In the genomic region with DNA sequence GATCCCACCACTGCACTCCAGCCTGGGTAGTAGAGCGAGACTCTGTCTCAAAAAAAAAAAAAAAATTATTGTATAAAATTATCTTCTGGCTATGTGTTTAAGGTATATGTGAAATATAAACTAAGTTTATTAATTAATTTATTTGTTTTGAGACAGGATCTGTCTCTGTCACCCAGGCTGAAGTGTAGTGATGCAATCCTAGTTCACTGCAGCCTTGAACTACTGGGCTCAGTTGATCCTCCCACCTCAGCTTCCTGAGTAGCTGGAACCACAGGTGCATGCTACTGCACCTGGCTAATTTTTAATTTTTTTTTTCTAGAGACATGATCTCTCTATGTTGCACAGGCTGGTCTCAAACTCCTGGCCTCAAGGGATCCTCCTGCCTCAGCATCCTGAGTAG, we compare ENCODE assay signal across 39 cellular contexts.
"Had no signal": no experiment of that assay in that cellular context is flagged by ENCODE, and none has a peak within 500 bp of the region (broad histone marks: within the 10 kb centered on the region; RNA-seq: fewer than 3 reads in every experiment).

No MANE protein-coding gene starts in this region.

- H3K4me1 ChIP-seq: adrenal gland, ascending aorta, body of pancreas, breast epithelium, colonic mucosa had no signal

- H3K27ac Mint-ChIP-seq: activated naive CD4-positive, alpha-beta T cell treated with anti-CD3 and anti-CD28 coated beads for 36 hours; activated naive CD4-positive, alpha-beta T cell treated with anti-CD3 and anti-CD28 coated beads, Interleukin-2, amount 10 ng/mL, durations not matched to agents 7 days and 5 days; activated naive CD4-positive, alpha-beta T cell treated with anti-CD3 and anti-CD28 coated beads, Interleukin-2, amount 50 U/mL, for 24 hours; activated naive CD4-positive, alpha-beta T cell treated with anti-CD3 and anti-CD28 coated beads, Interleukin-2, amount 50 U/mL, for 72 hours; activated naive CD8-positive, alpha-beta T cell; activated naive CD8-positive, alpha-beta T cell treated with anti-CD3 and anti-CD28 coated beads for 36 hours; activated naive CD8-positive, alpha-beta T cell treated with anti-CD3 and anti-CD28 coated beads, Interleukin-2, amount 10 ng/mL, durations not matched to agents 7 days and 5 days; activated naive CD8-positive, alpha-beta T cell treated with anti-CD3 and anti-CD28 coated beads, Interleukin-2, amount 50 U/mL, for 24 hours; activated T-cell treated with anti-CD3 and anti-CD28 coated beads, Interleukin-2, amount 50 U/mL, for 72 hours; activated T-helper 1 cell treated with anti-CD3 and anti-CD28 coated beads, Interleukin-12 subunit alpha, Interleukin-12 subunit beta, Interleukin-2, Interleukin-4 antibody, amounts not matched to agents 30 ng/mL and 10 ng/mL and 1 ng/mL, durations not matched to agents 14 hours and 24 hours and 36 hours; activated T-helper 17 cell treated with anti-CD3 and anti-CD28 coated beads, Interleukin-2, amount 50 U/mL, for 72 hours; activated T-helper 2 cell treated with anti-CD3 and anti-CD28 coated beads, Interferon-gamma antibody, Interleukin-2, Interleukin-4, amounts not matched to agents 10 μg/mL and 5 μg/mL and 100 μg/mL, durations not matched to agents 14 hours and 24 hours and 36 hours; brain had no signal

- H3K27ac ChIP-seq: adrenal gland, ascending aorta, body of pancreas, brain microvascular endothelial cell, breast epithelium, cardiac muscle cell, colonic mucosa had no signal

- H3K9me3 Mint-ChIP-seq: activated naive CD4-positive, alpha-beta T cell treated with anti-CD3 and anti-CD28 coated beads for 36 hours; activated naive CD4-positive, alpha-beta T cell treated with anti-CD3 and anti-CD28 coated beads, Interleukin-2, amount 10 ng/mL, durations not matched to agents 7 days and 5 days; activated naive CD4-positive, alpha-beta T cell treated with anti-CD3 and anti-CD28 coated beads, Interleukin-2, amount 50 U/mL, for 24 hours; activated naive CD4-positive, alpha-beta T cell treated with anti-CD3 and anti-CD28 coated beads, Interleukin-2, amount 50 U/mL, for 72 hours; activated naive CD8-positive, alpha-beta T cell treated with anti-CD3 and anti-CD28 coated beads for 36 hours; activated naive CD8-positive, alpha-beta T cell treated with anti-CD3 and anti-CD28 coated beads, Interleukin-2, amount 10 ng/mL, durations not matched to agents 7 days and 5 days; activated naive CD8-positive, alpha-beta T cell treated with anti-CD3 and anti-CD28 coated beads, Interleukin-2, amount 50 U/mL, for 24 hours; activated T-cell treated with anti-CD3 and anti-CD28 coated beads, Interleukin-2, amount 50 U/mL, for 72 hours; activated T-helper 1 cell treated with anti-CD3 and anti-CD28 coated beads, Interleukin-12 subunit alpha, Interleukin-12 subunit beta, Interleukin-2, Interleukin-4 antibody, amounts not matched to agents 30 ng/mL and 10 ng/mL and 1 ng/mL, durations not matched to agents 14 hours and 24 hours and 36 hours; activated T-helper 17 cell treated with anti-CD3 and anti-CD28 coated beads, Interleukin-2, amount 50 U/mL, for 72 hours; activated T-helper 2 cell treated with anti-CD3 and anti-CD28 coated beads, Interferon-gamma antibody, Interleukin-2, Interleukin-4, amounts not matched to agents 10 μg/mL and 5 μg/mL and 100 μg/mL, durations not matched to agents 14 hours and 24 hours and 36 hours; brain; central memory CD8-positive, alpha-beta T cell had no signal

- DNase-seq: activated effector memory CD4-positive, alpha-beta T cell treated with anti-CD3 and anti-CD28 coated beads, Interleukin-2, amount 50 U/mL, for 16 hours; activated effector memory CD4-positive, alpha-beta T cell treated with Interleukin-2 at 50 U/mL for 16 hours; activated gamma-delta T cell; activated gamma-delta T cell treated with Interleukin-2 at 50 U/mL for 16 hours; activated naive CD4-positive, alpha-beta T cell; activated naive CD4-positive, alpha-beta T cell treated with anti-CD3 and anti-CD28 coated beads for 36 hours; activated naive CD4-positive, alpha-beta T cell treated with anti-CD3 and anti-CD28 coated beads, Interleukin-2, amount 10 ng/mL, durations not matched to agents 7 days and 5 days; activated naive CD4-positive, alpha-beta T cell treated with anti-CD3 and anti-CD28 coated beads, Interleukin-2, amount 50 U/mL, for 16 hours; activated naive CD4-positive, alpha-beta T cell treated with Interleukin-2 at 50 U/mL for 16 hours; activated naive CD8-positive, alpha-beta T cell treated with anti-CD3 and anti-CD28 coated beads for 36 hours; activated naive CD8-positive, alpha-beta T cell treated with anti-CD3 and anti-CD28 coated beads, Interleukin-2, amount 10 ng/mL, durations not matched to agents 7 days and 5 days; activated naive CD8-positive, alpha-beta T cell treated with anti-CD3 and anti-CD28 coated beads, Interleukin-2, amount 50 U/mL, for 24 hours; activated T-cell treated with anti-CD3 and anti-CD28 coated beads, Interleukin-2, amount 50 U/mL, for 48 hours; activated T-cell treated with anti-CD3 and anti-CD28 coated beads, Interleukin-2, amount 50 U/mL, for 72 hours; adrenal gland; amniotic stem cell; amygdala; anterior cingulate cortex; aorta; body of pancreas; brain microvascular endothelial cell; caudate nucleus; central memory CD4-positive, alpha-beta T cell; cerebellar nuclear complex; colonic mucosa had no signal

- ATAC-seq: activated naive CD4-positive, alpha-beta T cell treated with anti-CD3 and anti-CD28 coated beads, Interleukin-2, amount 50 U/mL, for 72 hours; activated naive CD8-positive, alpha-beta T cell treated with anti-CD3 and anti-CD28 coated beads, Interleukin-2, amount 50 U/mL, for 24 hours; activated T-cell treated with anti-CD3 and anti-CD28 coated beads, Interleukin-2, amount 50 U/mL, for 72 hours; activated T-helper 17 cell treated with anti-CD3 and anti-CD28 coated beads, Interleukin-2, amount 50 U/mL, for 72 hours; body of pancreas had no signal

- H3K4me3 Mint-ChIP-seq: activated naive CD4-positive, alpha-beta T cell treated with anti-CD3 and anti-CD28 coated beads for 36 hours; activated naive CD4-positive, alpha-beta T cell treated with anti-CD3 and anti-CD28 coated beads, Interleukin-2, amount 10 ng/mL, durations not matched to agents 7 days and 5 days; activated naive CD4-positive, alpha-beta T cell treated with anti-CD3 and anti-CD28 coated beads, Interleukin-2, amount 50 U/mL, for 24 hours; activated naive CD8-positive, alpha-beta T cell; activated naive CD8-positive, alpha-beta T cell treated with anti-CD3 and anti-CD28 coated beads for 36 hours; activated naive CD8-positive, alpha-beta T cell treated with anti-CD3 and anti-CD28 coated beads, Interleukin-2, amount 10 ng/mL, durations not matched to agents 7 days and 5 days; activated naive CD8-positive, alpha-beta T cell treated with anti-CD3 and anti-CD28 coated beads, Interleukin-2, amount 50 U/mL, for 24 hours; activated T-cell treated with anti-CD3 and anti-CD28 coated beads, Interleukin-2, amount 50 U/mL, for 72 hours; activated T-helper 1 cell treated with anti-CD3 and anti-CD28 coated beads, Interleukin-12 subunit alpha, Interleukin-12 subunit beta, Interleukin-2, Interleukin-4 antibody, amounts not matched to agents 30 ng/mL and 10 ng/mL and 1 ng/mL, durations not matched to agents 14 hours and 24 hours and 36 hours; activated T-helper 17 cell treated with anti-CD3 and anti-CD28 coated beads, Interleukin-2, amount 50 U/mL, for 72 hours; brain; central memory CD8-positive, alpha-beta T cell had no signal

- H3K27me3 ChIP-seq: adrenal gland, ascending aorta, body of pancreas, brain microvascular endothelial cell, breast epithelium, cardiac muscle cell, colonic mucosa had no signal

- H3K36me3 ChIP-seq: adrenal gland, ascending aorta, brain microvascular endothelial cell, breast epithelium, cardiac muscle cell, colonic mucosa had no signal

- H3K27me3 Mint-ChIP-seq: activated naive CD4-positive, alpha-beta T cell treated with anti-CD3 and anti-CD28 coated beads, Interleukin-2, amount 10 ng/mL, durations not matched to agents 7 days and 5 days; activated naive CD4-positive, alpha-beta T cell treated with anti-CD3 and anti-CD28 coated beads, Interleukin-2, amount 50 U/mL, for 24 hours; activated naive CD8-positive, alpha-beta T cell; activated naive CD8-positive, alpha-beta T cell treated with anti-CD3 and anti-CD28 coated beads for 36 hours; activated naive CD8-positive, alpha-beta T cell treated with anti-CD3 and anti-CD28 coated beads, Interleukin-2, amount 10 ng/mL, durations not matched to agents 7 days and 5 days; activated naive CD8-positive, alpha-beta T cell treated with anti-CD3 and anti-CD28 coated beads, Interleukin-2, amount 50 U/mL, for 24 hours; activated T-helper 17 cell treated with anti-CD3 and anti-CD28 coated beads, Interleukin-2, amount 50 U/mL, for 72 hours; central memory CD8-positive, alpha-beta T cell had no signal

- H3K4me3 ChIP-seq: adrenal gland, ascending aorta, body of pancreas, breast epithelium, cardiac muscle cell, colonic mucosa had no signal

- H3K36me3 Mint-ChIP-seq: activated naive CD4-positive, alpha-beta T cell treated with anti-CD3 and anti-CD28 coated beads, Interleukin-2, amount 10 ng/mL, durations not matched to agents 7 days and 5 days; activated naive CD4-positive, alpha-beta T cell treated with anti-CD3 and anti-CD28 coated beads, Interleukin-2, amount 50 U/mL, for 24 hours; activated naive CD4-positive, alpha-beta T cell treated with anti-CD3 and anti-CD28 coated beads, Interleukin-2, amount 50 U/mL, for 72 hours; activated naive CD8-positive, alpha-beta T cell; brain had no signal

- FAIRE-seq: astrocyte, bronchial epithelial cell, colon had no signal

- H3K4me1 Mint-ChIP-seq: activated naive CD4-positive, alpha-beta T cell treated with anti-CD3 and anti-CD28 coated beads, Interleukin-2, amount 10 ng/mL, durations not matched to agents 7 days and 5 days had no signal

- H3K9me3 ChIP-seq: adrenal gland, ascending aorta, body of pancreas, breast epithelium, colonic mucosa had no signal
